8 cellular contexts compared by ENCODE assay signal in the genomic region with DNA sequence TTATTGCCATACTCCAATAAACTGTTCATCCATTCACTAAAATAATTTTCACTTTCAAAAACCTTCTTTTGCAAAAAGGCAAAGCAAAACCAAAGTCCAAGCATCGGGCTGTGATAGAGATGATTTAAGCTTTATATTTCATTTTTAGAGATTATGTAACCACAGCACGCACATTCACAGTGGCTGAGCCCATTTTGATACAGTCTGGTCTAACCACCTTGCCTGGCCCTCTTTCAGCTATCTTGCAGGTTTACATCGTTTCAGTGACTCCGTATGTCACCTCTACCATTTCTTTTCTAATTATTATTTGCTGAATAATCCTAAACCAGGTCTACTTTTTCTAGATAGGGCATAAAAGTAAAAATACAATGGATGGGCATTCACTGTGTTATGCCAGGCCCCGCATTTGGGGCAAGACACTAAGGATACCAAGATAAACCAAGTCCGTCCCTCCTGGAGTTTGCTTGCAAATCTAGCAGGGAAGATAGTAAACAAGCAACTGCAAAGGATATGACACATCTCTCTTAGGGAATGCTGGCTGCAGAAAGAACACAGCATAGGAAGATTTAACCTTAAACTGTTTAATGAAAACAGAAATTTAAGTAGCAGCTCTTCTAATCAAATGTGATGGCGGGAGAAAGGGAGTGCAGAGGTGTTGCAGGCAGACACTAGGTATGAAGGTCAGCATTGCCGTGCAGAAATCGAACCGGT. TPM values are rescaled to one million over a fixed set of nuclear protein-coding genes. Genes with fewer than 3 reads are reported as not detected.
A peak's percentile ranks its signal among the peaks of the same experiment; 100 is the strongest.
DNase-seq lines count a peak whose midpoint lies in the region; ATAC-seq and TF ChIP-seq lines count a peak whose summit lies in the region.

No MANE protein-coding gene starts in this region.

- H3K9me3 Mint-ChIP-seq in dendritic cell treated with granulocyte-macrophage colony-stimulating factor and Interleukin-4, amounts not matched to agents 40 ng/mL and 50 ng/mL, for 4 days = no peaks in the 10 kb centered on the region
- no peaks in the 10 kb centered on the region for H3K9me3 Mint-ChIP-seq in nephron progenitor cell

- no peaks in the 10 kb centered on the region for H3K9me3 ChIP-seq in BLaER1 treated with 17β-estradiol and CSF1 and Interleukin-3, amounts not matched to agents 10 nM and 100 nM (replicated peaks in 1 of 11)

- peak overlapping the region; percentile 80 for H3K4me3 Mint-ChIP-seq in dendritic cell treated with granulocyte-macrophage colony-stimulating factor and Interleukin-4, amounts not matched to agents 40 ng/mL and 50 ng/mL, for 4 days
- peak overlapping the region; percentile 89 for H3K4me3 Mint-ChIP-seq in nephron progenitor cell

- peak overlapping the region; percentile 83 to 98 (median 95) for H3K4me3 ChIP-seq in BLaER1 treated with 17β-estradiol and CSF1 and Interleukin-3, amounts not matched to agents 10 nM and 100 nM

- DNase-seq in M059J (ENCODE audit: low read depth) (peak; percentile 32), nephron progenitor cell (no peak), glomerular visceral epithelial cell (ENCODE audit: extremely low spot score) (no peak), NCI-H2029 (lab: John Stamatoyannopoulos, UW) (no peak)
- no peak for DNase-seq in activated effector memory CD4-positive, alpha-beta T cell treated with Interleukin-2 at 50 U/mL for 16 hours

- H3K27ac Mint-ChIP-seq in dendritic cell treated with granulocyte-macrophage colony-stimulating factor and Interleukin-4, amounts not matched to agents 40 ng/mL and 50 ng/mL, for 4 days = peak overlapping the region; percentile 90
- H3K27ac Mint-ChIP-seq in nephron progenitor cell = peak overlapping the region; percentile 94

- peaks cover 8 to 49% (median 28%) of the 10 kb centered on the region in 11 experiments; a peak in 21 of 22 replicates for H3K36me3 ChIP-seq in BLaER1 treated with 17β-estradiol and CSF1 and Interleukin-3, amounts not matched to agents 10 nM and 100 nM

- no peaks in the 10 kb centered on the region for H3K27me3 Mint-ChIP-seq in dendritic cell treated with granulocyte-macrophage colony-stimulating factor and Interleukin-4, amounts not matched to agents 40 ng/mL and 50 ng/mL, for 4 days
- H3K27me3 Mint-ChIP-seq in nephron progenitor cell (ENCODE audit: low read depth, poor library complexity) = peaks cover 5% of the 10 kb centered on the region

- no peak for TF ChIP-seq CTCF in nephron progenitor cell (IDR thresholded peaks at IDR 0.05)

- intact Hi-C loops in dendritic cell treated with granulocyte-macrophage colony-stimulating factor and Interleukin-4, amounts not matched to agents 40 ng/mL and 50 ng/mL, for 4 days (cut with micrococcal nuclease) = loop anchor here (5.0 kb wide), 2 partner anchors 35 to 380 kb away; no protein-coding TSS in a partner anchor

- peaks cover 37 to 49% (median 44%) of the 10 kb centered on the region in 10 experiments for H3K4me1 ChIP-seq in BLaER1 treated with 17β-estradiol and CSF1 and Interleukin-3, amounts not matched to agents 10 nM and 100 nM

- peak overlapping the region; percentile 88 to 100 (median 98) for H3K4me2 ChIP-seq in BLaER1 treated with 17β-estradiol and CSF1 and Interleukin-3, amounts not matched to agents 10 nM and 100 nM

- peaks cover 44% of the 10 kb centered on the region for H3K36me3 Mint-ChIP-seq in dendritic cell treated with granulocyte-macrophage colony-stimulating factor and Interleukin-4, amounts not matched to agents 40 ng/mL and 50 ng/mL, for 4 days (ENCODE audit: low read depth)
- peaks cover 10% of the 10 kb centered on the region for H3K36me3 Mint-ChIP-seq in nephron progenitor cell (ENCODE audit: low read depth)

- peak overlapping the region in 10 of 11 experiments; percentile 90 to 98 (median 93); a peak in 19 of 22 replicates for H3K27ac ChIP-seq in BLaER1 treated with 17β-estradiol and CSF1 and Interleukin-3, amounts not matched to agents 10 nM and 100 nM

- H3K4me1 Mint-ChIP-seq in dendritic cell treated with granulocyte-macrophage colony-stimulating factor and Interleukin-4, amounts not matched to agents 40 ng/mL and 50 ng/mL, for 4 days (ENCODE audit: low read depth) = peaks cover 36% of the 10 kb centered on the region
- H3K4me1 Mint-ChIP-seq in nephron progenitor cell = peaks cover 55% of the 10 kb centered on the region

- peaks cover 33 to 65% (median 50%) of the 10 kb centered on the region in 11 experiments; a peak in 21 of 22 replicates for H4K20me1 ChIP-seq in BLaER1 treated with 17β-estradiol and CSF1 and Interleukin-3, amounts not matched to agents 10 nM and 100 nM

- no peaks in the 10 kb centered on the region for H3K27me3 ChIP-seq in BLaER1 treated with 17β-estradiol and CSF1 and Interleukin-3, amounts not matched to agents 10 nM and 100 nM

- ATAC-seq in activated CD4-positive, CD25-positive, alpha-beta regulatory T cell treated with anti-CD3 and anti-CD28 coated beads, Interleukin-2, amount 50 U/mL, for 24 hours = no peak

- H3K9ac ChIP-seq in BLaER1 treated with 17β-estradiol and CSF1 and Interleukin-3, amounts not matched to agents 10 nM and 100 nM = peak overlapping the region; percentile 90 to 98 (median 97)

RNA-seq across cellular contexts. Expression of a gene that starts 1.7 kb away (rescaled TPM):
- 29.0 and 37.9 TPM in 2 replicates for total RNA-seq in M059J (2014; rRNA removed; shearing (Covaris generic))

RNA-seq across cellular contexts. Expression of a gene that starts 2.0 kb away (rescaled TPM):
- total RNA-seq in M059J (2014; rRNA removed; shearing (Covaris generic)) = 16.3 and 20.2 TPM in 2 replicates
